ENCODE assay signal across 13 cellular contexts in genomic region chr12:92560713-92561542, GRCh38.
DNase-seq lines count a peak whose midpoint lies in the region; ATAC-seq and TF ChIP-seq lines count a peak whose summit lies in the region.
"Had no signal": no experiment of that assay in that cellular context is flagged by ENCODE, and none has a peak within 500 bp of the region (broad histone marks: within the 10 kb centered on the region; RNA-seq: fewer than 3 reads in every experiment).

No MANE protein-coding gene starts in this region.

- peaks cover 3% of the 10 kb centered on the region for H3K9me3 Mint-ChIP-seq in neural crest cell
- H3K9me3 Mint-ChIP-seq: endodermal cell had no signal

- H3K36me3 ChIP-seq in left ventricle myocardium inferior, result no peaks in the 10 kb centered on the region
- no peaks in the 10 kb centered on the region for H3K36me3 ChIP-seq in body of pancreas (replicated peaks in 1 of 2; ENCODE audit: insufficient read depth in 1 of 2, low read depth in 2 of 2)
- no peaks in the 10 kb centered on the region for H3K36me3 ChIP-seq in transverse colon
- H3K36me3 ChIP-seq: SJCRH30 had no signal

- in situ Hi-C loops in transverse colon (cut with MboI; ENCODE audit: low pct_ligation_motif_present in 1 of 4, low pct_unique_long_range_greater_than_20kb in 1 of 4, low sequenced_read_pairs in 3 of 4), result loop anchor here (10.0 to 25.0 kb wide), 4 partner anchors 96 to 749 kb away; partner anchors contain the start of gene BTG1 (in 3 of the 4)

- no peaks in the 10 kb centered on the region for H3K27me3 ChIP-seq in left ventricle myocardium inferior (ENCODE audit: low read depth)
- no peaks in the 10 kb centered on the region for H3K27me3 ChIP-seq in body of pancreas
- no peaks in the 10 kb centered on the region for H3K27me3 ChIP-seq in transverse colon
- H3K27me3 ChIP-seq: SJCRH30 had no signal

- intact Hi-C loops in left ventricle myocardium inferior (cut with micrococcal nuclease) (loop anchor here (10.0 kb wide), 4 partner anchors 316 to 986 kb away; partner anchors contain the start of gene BTG1), left ventricle myocardium superior (cut with micrococcal nuclease) (loop anchor here (10.0 kb wide), 1 partner anchor 56 kb away; no protein-coding TSS in a partner anchor), body of pancreas (cut with DNase I) (no loop called here), transverse colon (cut with DNase I; ENCODE audit: low total_unique reads) (loop anchor here (10.0 kb wide), 1 partner anchor 316 kb away; no protein-coding TSS in a partner anchor)

- ATAC-seq in left ventricle myocardium superior, result no peak
- ATAC-seq in body of pancreas, result no peak
- no peak for ATAC-seq in HG03097 (IDR thresholded peaks at IDR 0.05; ENCODE audit: low FRiP score, unreplicated experiment)

- DNase-seq in left ventricle myocardium inferior (no peak), left ventricle myocardium superior (no peak), body of pancreas (no peak), neural crest cell (ENCODE audit: low read depth, low spot score) (no peak), transverse colon (no peak), substantia nigra (lab: John Stamatoyannopoulos, UW) (no peak), NCI-H748 treated with DMSO at 0.1 percent for 48 hours (lab: John Stamatoyannopoulos, UW) (no peak)
- DNase-seq: endodermal cell, glutamatergic neuron, NCI-H1930, SJCRH30 had no signal

- no peaks in the 10 kb centered on the region for H3K9me3 ChIP-seq in left ventricle myocardium inferior (replicated peaks)
- no peaks in the 10 kb centered on the region for H3K9me3 ChIP-seq in body of pancreas
- H3K9me3 ChIP-seq in transverse colon, result no peaks in the 10 kb centered on the region
- H3K9me3 ChIP-seq: SJCRH30 had no signal

- H3K4me1 Mint-ChIP-seq in neural crest cell, result no peaks in the 10 kb centered on the region

- H3K4me3 Mint-ChIP-seq in neural crest cell, result no peak overlapping the region
- H3K4me3 Mint-ChIP-seq: endodermal cell had no signal

- no peak for TF ChIP-seq EP300 in transverse colon (IDR thresholded peaks at IDR 0.05; ENCODE audit: low read depth)

- TF ChIP-seq POLR2A in body of pancreas (IDR thresholded peaks at IDR 0.05), result no peak
- no peak for TF ChIP-seq POLR2A in transverse colon (IDR thresholded peaks at IDR 0.05)

- H3K27ac ChIP-seq in left ventricle myocardium inferior (replicated peaks) (peak overlapping the region; percentile 76), body of pancreas (peak overlapping the region in 3 of 4 donors; percentile 31 to 58 (median 46)), transverse colon (peak overlapping the region; percentile 37 to 69 (median 65)), substantia nigra (ENCODE audit: low read depth, low read length, poor library complexity, severe bottlenecking) (no peak overlapping the region)
- H3K27ac ChIP-seq: SJCRH30, VCaP had no signal

- peak overlapping the region; percentile 14 for H3K27ac Mint-ChIP-seq in neural crest cell (ENCODE audit: unreplicated experiment)
- H3K27ac Mint-ChIP-seq: endodermal cell had no signal

- H3K27me3 Mint-ChIP-seq in neural crest cell (ENCODE audit: low read depth), result no peaks in the 10 kb centered on the region

- H3K4me1 ChIP-seq in left ventricle myocardium inferior, result peaks cover 46% of the 10 kb centered on the region
- peaks cover 59% of the 10 kb centered on the region for H3K4me1 ChIP-seq in body of pancreas
- H3K4me1 ChIP-seq in transverse colon, result peaks cover 0 to 26% (median 8%) of the 10 kb centered on the region in 4 donors
- H3K4me1 ChIP-seq: SJCRH30 had no signal

- TF ChIP-seq CTCF in left ventricle myocardium inferior (IDR thresholded peaks at IDR 0.05; ENCODE audit: borderline replicate concordance) (no peak), body of pancreas (IDR thresholded peaks at IDR 0.05) (no peak), neural crest cell (conservative IDR thresholded peaks at IDR 0.05) (no peak), transverse colon (IDR thresholded peaks at IDR 0.05) (no peak)

- H3K4me3 ChIP-seq in left ventricle myocardium inferior (no peak overlapping the region), body of pancreas (no peak overlapping the region), transverse colon (no peak overlapping the region)
- H3K4me3 ChIP-seq: SJCRH30 had no signal

- 76 to 87% methylated on average over 6 of the region's 6 CpGs for WGBS in body of pancreas, 2 donors
- WGBS in transverse colon (ENCODE audit: low coverage in 1 of 2), 2 donors, result 85 to 86% methylated on average over 4 to 6 of the region's 6 CpGs

- no peaks in the 10 kb centered on the region for H3K36me3 Mint-ChIP-seq in neural crest cell (ENCODE audit: low read depth)
